Comparison of ENCODE assay signal across 12 cellular contexts in genomic region chr7:116214921-116215320, GRCh38. TPM values are rescaled to one million over a fixed set of nuclear protein-coding genes. Genes with fewer than 3 reads are reported as not detected.
DNase-seq lines count a peak whose midpoint lies in the region; ATAC-seq and TF ChIP-seq lines count a peak whose summit lies in the region.
"Had no signal": no experiment of that assay in that cellular context is flagged by ENCODE, and none has a peak within 500 bp of the region (broad histone marks: within the 10 kb centered on the region; RNA-seq: fewer than 3 reads in every experiment).

No MANE protein-coding gene starts in this region.

- no peaks in the 10 kb centered on the region for H3K27me3 Mint-ChIP-seq in activated CD8-positive, alpha-beta memory T cell treated with anti-CD3 and anti-CD28 coated beads, Interleukin-2, amount 10 ng/mL, durations not matched to agents 7 days and 5 days
- H3K27me3 Mint-ChIP-seq in chondrocyte (ENCODE audit: low read depth), result no peaks in the 10 kb centered on the region
- H3K27me3 Mint-ChIP-seq in stimulated activated naive CD8-positive, alpha-beta T cell treated with anti-CD3 and anti-CD28 coated beads, Interleukin-15, amount 100 ng/mL, for 72 hours, result no peaks in the 10 kb centered on the region

- H3K4me1 ChIP-seq in RWPE2 (ENCODE audit: insufficient read depth, poor library complexity, severe bottlenecking), result peaks cover 65% of the 10 kb centered on the region

- H3K36me3 Mint-ChIP-seq in activated CD8-positive, alpha-beta memory T cell treated with anti-CD3 and anti-CD28 coated beads, Interleukin-2, amount 10 ng/mL, durations not matched to agents 7 days and 5 days, result peaks cover 31% of the 10 kb centered on the region
- H3K36me3 Mint-ChIP-seq in chondrocyte (ENCODE audit: low read depth), result peaks cover 3% of the 10 kb centered on the region

- TF ChIP-seq CTCF in RWPE2 (IDR thresholded peaks at IDR 0.05; ENCODE audit: poor library complexity, severe bottlenecking) (no peak), chondrocyte (IDR thresholded peaks at IDR 0.05) (no peak)

- H3K9me3 ChIP-seq in RWPE2 (ENCODE audit: severe bottlenecking), result no peaks in the 10 kb centered on the region

- ATAC-seq in activated CD8-positive, alpha-beta memory T cell treated with anti-CD3 and anti-CD28 coated beads, Interleukin-2, amount 10 ng/mL, durations not matched to agents 7 days and 5 days, result no peak
- no peak for ATAC-seq in RWPE2 (ENCODE audit: low read depth)
- ATAC-seq in stimulated activated naive CD8-positive, alpha-beta T cell treated with anti-CD3 and anti-CD28 coated beads, Interleukin-15, amount 100 ng/mL, for 72 hours, result no peak
- ATAC-seq: left ventricle myocardium superior had no signal

- H3K27ac ChIP-seq in RWPE2 (ENCODE audit: poor library complexity, severe bottlenecking), result peak overlapping the region; percentile 93

- no peak overlapping the region for H3K4me3 ChIP-seq in RWPE2 (ENCODE audit: severe bottlenecking)

- H3K36me3 ChIP-seq in RWPE2 (ENCODE audit: low read depth), result peaks cover 53% of the 10 kb centered on the region

- H3K4me1 Mint-ChIP-seq in activated CD8-positive, alpha-beta memory T cell treated with anti-CD3 and anti-CD28 coated beads, Interleukin-2, amount 10 ng/mL, durations not matched to agents 7 days and 5 days, result peaks cover 69% of the 10 kb centered on the region
- peaks cover 73% of the 10 kb centered on the region for H3K4me1 Mint-ChIP-seq in chondrocyte (ENCODE audit: low read depth)
- peaks cover 76% of the 10 kb centered on the region for H3K4me1 Mint-ChIP-seq in stimulated activated naive CD8-positive, alpha-beta T cell treated with anti-CD3 and anti-CD28 coated beads, Interleukin-15, amount 100 ng/mL, for 72 hours

- H3K27me3 ChIP-seq in RWPE2 (ENCODE audit: insufficient read depth, poor library complexity, severe bottlenecking), result no peaks in the 10 kb centered on the region

- DNase-seq in activated CD8-positive, alpha-beta memory T cell treated with anti-CD3 and anti-CD28 coated beads, Interleukin-2, amount 10 ng/mL, durations not matched to agents 7 days and 5 days, result no peak
- no peak for DNase-seq in activated CD8-positive, alpha-beta memory T cell treated with anti-CD3 and anti-CD28 coated beads for 24 hours
- DNase-seq in RWPE2 (ENCODE audit: low spot score) (no peak), chondrocyte (ENCODE audit: low spot score) (no peak), hepatic stellate cell (ENCODE audit: low spot score) (no peak), DMS79 (lab: John Stamatoyannopoulos, UW) (no peak), T-helper 9 cell (no peak)
- DNase-seq in stimulated activated naive CD8-positive, alpha-beta T cell treated with anti-CD3 and anti-CD28 coated beads, Interleukin-15, amount 100 ng/mL, for 72 hours, result no peak
- DNase-seq: left ventricle myocardium superior, NCI-H1694, NCI-H510A had no signal

- H3K4me3 Mint-ChIP-seq in activated CD8-positive, alpha-beta memory T cell treated with anti-CD3 and anti-CD28 coated beads, Interleukin-2, amount 10 ng/mL, durations not matched to agents 7 days and 5 days, result no peak overlapping the region
- peak overlapping the region; percentile 95 for H3K4me3 Mint-ChIP-seq in chondrocyte (ENCODE audit: unreplicated experiment)
- peak overlapping the region; percentile 42 to 49 for H3K4me3 Mint-ChIP-seq in stimulated activated naive CD8-positive, alpha-beta T cell treated with anti-CD3 and anti-CD28 coated beads, Interleukin-15, amount 100 ng/mL, for 72 hours

- H3K27ac Mint-ChIP-seq in activated CD8-positive, alpha-beta memory T cell treated with anti-CD3 and anti-CD28 coated beads, Interleukin-2, amount 10 ng/mL, durations not matched to agents 7 days and 5 days, result peak overlapping the region; percentile 10
- H3K27ac Mint-ChIP-seq in chondrocyte (ENCODE audit: unreplicated experiment), result peak overlapping the region; percentile 99
- peak overlapping the region in 1 of 2 donors; percentile 1 for H3K27ac Mint-ChIP-seq in stimulated activated naive CD8-positive, alpha-beta T cell treated with anti-CD3 and anti-CD28 coated beads, Interleukin-15, amount 100 ng/mL, for 72 hours

- CTCF ChIA-PET in activated CD8-positive, alpha-beta memory T cell treated with anti-CD3 and anti-CD28 coated beads, Interleukin-2, amount 10 ng/mL, durations not matched to agents 7 days and 5 days (lab: Charles Lee), result interaction anchor here (1.8 to 1.9 kb wide), 2 partner anchors 11 to 21 kb away, joined by 8 to 9 read pairs; no protein-coding TSS in a partner anchor

- no peaks in the 10 kb centered on the region for H3K9me3 Mint-ChIP-seq in activated CD8-positive, alpha-beta memory T cell treated with anti-CD3 and anti-CD28 coated beads, Interleukin-2, amount 10 ng/mL, durations not matched to agents 7 days and 5 days (ENCODE audit: low read depth)
- no peaks in the 10 kb centered on the region for H3K9me3 Mint-ChIP-seq in chondrocyte (ENCODE audit: low read depth)
- no peaks in the 10 kb centered on the region for H3K9me3 Mint-ChIP-seq in stimulated activated naive CD8-positive, alpha-beta T cell treated with anti-CD3 and anti-CD28 coated beads, Interleukin-15, amount 100 ng/mL, for 72 hours

RNA-seq across cellular contexts. Expression of gene TES, which starts 4.6 kb away (rescaled TPM):
- 10 to 100 TPM; 98.5 TPM for total RNA-seq in activated CD8-positive, alpha-beta memory T cell treated with anti-CD3 and anti-CD28 coated beads, Interleukin-2, amount 10 ng/mL, durations not matched to agents 7 days and 5 days
- total RNA-seq in chondrocyte, result 157 to 261 TPM (median 247 TPM) in 3 replicates
- total RNA-seq: OCI-LY7 had no signal
